ENCODE assay signal across 8 cellular contexts in the genomic region with DNA sequence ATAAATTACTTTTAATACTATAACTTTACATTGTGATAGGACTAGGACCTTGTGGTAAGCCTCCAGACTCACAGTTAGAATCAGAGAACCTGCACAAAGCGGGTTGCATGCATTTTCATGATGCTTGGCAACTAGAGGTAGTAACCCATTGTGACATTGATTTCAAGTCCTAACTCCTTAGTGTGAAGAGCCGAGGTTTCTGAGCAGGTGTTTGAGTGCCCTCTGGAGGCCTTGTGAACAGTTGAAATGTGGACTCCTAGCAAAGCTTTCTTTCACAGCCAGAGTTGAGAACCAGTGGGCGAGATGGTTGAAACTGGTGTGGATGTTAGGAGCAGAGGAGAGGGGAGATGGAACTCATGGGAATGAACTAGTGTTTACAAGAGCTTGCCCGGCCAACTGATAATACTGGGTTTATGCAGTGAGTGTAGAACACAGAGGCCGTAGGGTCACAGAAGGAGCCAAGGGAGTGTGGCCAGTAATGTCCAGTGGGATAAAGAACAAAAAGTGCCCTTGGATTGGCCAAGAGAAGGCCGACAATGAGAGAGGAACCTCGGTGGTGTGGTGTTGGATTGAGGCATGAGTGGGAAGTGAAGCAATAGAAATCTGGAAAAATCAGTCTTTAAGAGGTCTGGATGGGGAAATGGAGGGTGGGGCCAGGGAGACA. TPM values are rescaled to one million over a fixed set of nuclear protein-coding genes. Genes with fewer than 3 reads are reported as not detected.
A peak's percentile ranks its signal among the peaks of the same experiment; 100 is the strongest.
DNase-seq lines count a peak whose midpoint lies in the region; ATAC-seq, FAIRE-seq and TF ChIP-seq lines count a peak whose summit lies in the region.

No MANE protein-coding gene starts in this region.

- H3K79me2 ChIP-seq in DOHH2 (ENCODE audit: control insufficient read depth, low read length), result peaks cover 63% of the 10 kb centered on the region

- TF ChIP-seq POLR2A in IMR-90 (IDR thresholded peaks at IDR 0.05; ENCODE audit: low read depth, low read length), result no peak

- no peaks in the 10 kb centered on the region for H3K27me3 ChIP-seq in DOHH2 (ENCODE audit: control insufficient read depth, low read length)
- H3K27me3 ChIP-seq in IMR-90 (ENCODE audit: control insufficient read depth, insufficient read depth, low read length), result no peaks in the 10 kb centered on the region
- no peaks in the 10 kb centered on the region for H3K27me3 ChIP-seq in cardiac muscle cell

- H2BK120ac ChIP-seq in IMR-90 (ENCODE audit: low read depth, low read length), result no peak overlapping the region

- H3K9ac ChIP-seq in IMR-90 (ENCODE audit: low read depth, low read length), result no peak overlapping the region

- H3K18ac ChIP-seq in IMR-90 (ENCODE audit: low read depth, low read length), result no peak overlapping the region

- H2AK5ac ChIP-seq in IMR-90 (ENCODE audit: low read depth, low read length), result peak overlapping the region; percentile 59; the same call in 1 of the 2 replicates

- peak; percentile 89 for TF ChIP-seq RAD21 in IMR-90 (IDR thresholded peaks at IDR 0.05; ENCODE audit: low read length)

- H2BK20ac ChIP-seq in IMR-90 (ENCODE audit: low read depth, low read length), result no peak overlapping the region

- CTCF ChIA-PET in IMR-90 (lab: Yijun Ruan, JAX), result interaction anchor here (0.9 to 1.8 kb wide), 3 partner anchors 48 to 80 kb away, joined by 3 to 6 read pairs (median 4); no protein-coding TSS in a partner anchor

- no peak overlapping the region for H2AK9ac ChIP-seq in IMR-90 (replicated peaks; ENCODE audit: low read depth, low read length, poor library complexity)

- no peak for FAIRE-seq in frontal cortex (lab: Jason Lieb, UNC)

- peaks cover 30 to 47% of the 10 kb centered on the region in 2 experiments for H3K79me1 ChIP-seq in IMR-90 (ENCODE audit: low read depth in 1 of 2, low read length in 2 of 2)

- dilution Hi-C loops in IMR-90 (cut with HindIII; ENCODE audit: low sequenced_read_pairs, unreplicated experiment), result no loop called here

- H2BK15ac ChIP-seq in IMR-90 (ENCODE audit: low read depth, low read length), result no peak overlapping the region

- no peak overlapping the region for H4K5ac ChIP-seq in IMR-90 (ENCODE audit: low read depth, low read length)

- no peak overlapping the region for H3K23ac ChIP-seq in IMR-90 (ENCODE audit: low read depth, low read length)

- peak; percentile 72 for TF ChIP-seq CTCF in DOHH2 (IDR thresholded peaks at IDR 0.05; ENCODE audit: low read depth, low read length, poor library complexity, severe bottlenecking)
- peak; percentile 81 for TF ChIP-seq CTCF in IMR-90 (conservative IDR thresholded peaks at IDR 0.05; ENCODE audit: low read depth, low read length)
- TF ChIP-seq CTCF in cardiac muscle cell (IDR thresholded peaks at IDR 0.05; ENCODE audit: low read depth, low read length), result peak; percentile 71

- H3F3A ChIP-seq in DOHH2 (ENCODE audit: control insufficient read depth, insufficient read depth), result no peaks in the 10 kb centered on the region

- H3K14ac ChIP-seq in IMR-90 (replicated peaks; ENCODE audit: low read depth, low read length), result no peak overlapping the region

- H3K9me3 ChIP-seq in DOHH2 (ENCODE audit: control insufficient read depth, insufficient read depth, low read length) (no peaks in the 10 kb centered on the region), IMR-90 (ENCODE audit: control insufficient read depth, insufficient read depth, low read length) (no peaks in the 10 kb centered on the region), cardiac muscle cell (ENCODE audit: low read depth) (no peaks in the 10 kb centered on the region)

- no peak overlapping the region for H4K8ac ChIP-seq in IMR-90 (ENCODE audit: low read depth in 2 of 2, low read length in 2 of 2)

- intact Hi-C loops in IMR-90 (cut with micrococcal nuclease), result loop anchor here (1.0 to 10.0 kb wide), 4 partner anchors 77 to 319 kb away; partner anchors contain the start of gene ATP6V0A2

- H3K4ac ChIP-seq in IMR-90 (ENCODE audit: low read depth, low read length), result 0 out of 2 replicates have a peak overlapping the region, but pooled peaks have one; percentile 2

- no peaks in the 10 kb centered on the region; the same call in 1 of the 2 replicates for H3K9me1 ChIP-seq in IMR-90 (ENCODE audit: insufficient read depth, low read length)

- H3K4me3 ChIP-seq in DOHH2 (ENCODE audit: low read length) (no peak overlapping the region), IMR-90 (ENCODE audit: insufficient read depth, low read depth, low read length) (no peak overlapping the region), cardiac muscle cell (no peak overlapping the region)

- no peaks in the 10 kb centered on the region for H3K9me2 ChIP-seq in DOHH2 (replicated peaks; ENCODE audit: control insufficient read depth, low read length)

- H3K4me1 ChIP-seq in DOHH2 (ENCODE audit: control insufficient read depth, low read length) (peaks cover 10% of the 10 kb centered on the region), IMR-90 (ENCODE audit: control insufficient read depth, insufficient read depth, low read length) (no peaks in the 10 kb centered on the region; the same call in 1 of the 2 replicates), cardiac muscle cell (ENCODE audit: low read depth) (peaks cover 47% of the 10 kb centered on the region)

- in situ Hi-C loops in IMR-90 (cut with MboI; ENCODE audit: low sequenced_read_pairs), result no loop called here

- no peak overlapping the region for H2BK5ac ChIP-seq in IMR-90 (ENCODE audit: low read depth, low read length, poor library complexity, severe bottlenecking)

- no peak overlapping the region for H3K4me2 ChIP-seq in DOHH2 (ENCODE audit: low read length)
- H3K4me2 ChIP-seq in IMR-90 (ENCODE audit: low read depth, low read length), result no peak overlapping the region

- H3K27ac ChIP-seq in DOHH2 (ENCODE audit: low read depth, low read length) (no peak overlapping the region), IMR-90 (ENCODE audit: insufficient read depth, low read length) (no peak overlapping the region), cardiac muscle cell (no peak overlapping the region)

- no peak overlapping the region for H2AFZ ChIP-seq in IMR-90 (replicated peaks; ENCODE audit: low read length, poor library complexity)

- H3K36me3 ChIP-seq in DOHH2 (ENCODE audit: control insufficient read depth, low read length), result peaks cover 55% of the 10 kb centered on the region
- peaks cover 11% of the 10 kb centered on the region for H3K36me3 ChIP-seq in IMR-90 (ENCODE audit: control insufficient read depth, insufficient read depth, low read length)
- no peaks in the 10 kb centered on the region for H3K36me3 ChIP-seq in cardiac muscle cell

- no peaks in the 10 kb centered on the region for H4K20me1 ChIP-seq in DOHH2 (ENCODE audit: control insufficient read depth, insufficient read depth, low read depth, low read length)
- H4K20me1 ChIP-seq in IMR-90 (ENCODE audit: insufficient read depth, low read length), result peaks cover 28% of the 10 kb centered on the region; the same call in 1 of the 2 replicates

- no peak overlapping the region for H4K91ac ChIP-seq in IMR-90 (ENCODE audit: insufficient read depth, low read depth, low read length)

- WGBS in IMR-90 (ENCODE audit: extremely low coverage in 2 of 2, insufficient read length in 1 of 2), 2 experiments, result 64% methylated on average over 3 of the region's 7 CpGs; no CpG with 5 or more reads in 1 of the 2 experiments

- POLR2A ChIA-PET in IMR-90 (lab: Charles Lee; ENCODE audit: unreplicated experiment), result no interaction called here

- DNase-seq in IMR-90 (peak; percentile 75), RPMI8226 (peak; percentile 55), cardiac muscle cell (ENCODE audit: low read depth in 1 of 2, low spot score in 1 of 2) (peak; percentile 78 to 83), putamen (ENCODE audit: low spot score) (peak; percentile 70), frontal cortex (ENCODE audit: low spot score in 2 of 2) (no peak)
- DNase-seq in activated naive CD4-positive, alpha-beta T cell treated with anti-CD3 and anti-CD28 coated beads, Interleukin-2, amount 50 U/mL, for 16 hours, result peak; percentile 40

- no peak overlapping the region for H3K56ac ChIP-seq in IMR-90 (ENCODE audit: extremely low read depth, insufficient read depth, low read length)

- ATAC-seq in IMR-90 (ENCODE audit: low read depth) (peak; percentile 86), GM19467 (IDR thresholded peaks at IDR 0.05; ENCODE audit: unreplicated experiment) (no peak)

- BruUV-seq in IMR-90 (replicated peaks; lab: Mats Ljungman, UMichigan), result no TSS peak

TF ChIP-seq in IMR-90, 13 proteins besides CTCF, POLR2A, EP300 and RAD21:
- TF ChIP-seq CHD1 (IDR thresholded peaks at IDR 0.05; ENCODE audit: low read depth, low read length) (no peak), MAZ (IDR thresholded peaks at IDR 0.05; ENCODE audit: borderline replicate concordance, low read depth, low read length) (no peak), BHLHE40 (IDR thresholded peaks at IDR 0.05; ENCODE audit: low read depth, low read length) (no peak), SMC3 (IDR thresholded peaks at IDR 0.05; ENCODE audit: low read depth, low read length) (peak; percentile 90)

RNA-seq across cellular contexts. Expression of gene ZNF664, which starts 10.9 kb away (rescaled TPM):
- total RNA-seq in IMR-90 (2012; rRNA removed) (32.6 and 36.7 TPM in 2 replicates), cardiac muscle cell (78.9 and 115 TPM in 2 replicates), frontal cortex (53.8 TPM)
- polyA plus RNA-seq in IMR-90 (2012; rRNA removed) (24.6 and 29.9 TPM in 2 replicates), cardiac muscle cell (40.5 and 43.4 TPM in 2 replicates)
- 14.0 and 16.7 TPM in 2 replicates for polyA plus RNA-seq in IMR-90 (2012; cell fraction: cytosol; rRNA removed)
- 9.3 and 24.8 TPM in 2 replicates for polyA plus RNA-seq in IMR-90 (2012; cell fraction: nucleus; rRNA removed; ENCODE audit: low replicate concordance)

RNA-seq across cellular contexts. Expression of gene CCDC92, which starts 11.3 kb away (rescaled TPM):
- total RNA-seq in IMR-90 (2012; rRNA removed), result 5.7 and 8.1 TPM in 2 replicates
- 55.5 and 61.1 TPM in 2 replicates for polyA plus RNA-seq in IMR-90 (2012; rRNA removed)
- 75.4 and 87.9 TPM in 2 replicates for polyA plus RNA-seq in IMR-90 (2012; cell fraction: cytosol; rRNA removed)
- polyA plus RNA-seq in IMR-90 (2012; cell fraction: nucleus; rRNA removed; ENCODE audit: low replicate concordance), result 91.3 and 94.1 TPM in 2 replicates
- 39.0 and 49.3 TPM in 2 replicates for total RNA-seq in cardiac muscle cell
- 67.0 and 88.7 TPM in 2 replicates for polyA plus RNA-seq in cardiac muscle cell
- total RNA-seq in frontal cortex, result 14.7 TPM

Comparison
In these comparisons a context has a peak if more than half of its experiments do, and no peak if none do; other contexts are left out.
1. DNase-seq: peak in IMR-90 (single experiment), RPMI8226 (single experiment), activated naive CD4-positive, alpha-beta T cell treated with anti-CD3 and anti-CD28 coated beads, Interleukin-2, amount 50 U/mL, for 16 hours (single experiment), cardiac muscle cell (2 of 2) and putamen (single experiment); none in frontal cortex (0 of 2).
2. Peak in every context shown above with its lines, with median percentiles within 50 percentile points of each other: CTCF ChIP-seq.